17 cellular contexts compared by ENCODE assay signal in the genomic region with DNA sequence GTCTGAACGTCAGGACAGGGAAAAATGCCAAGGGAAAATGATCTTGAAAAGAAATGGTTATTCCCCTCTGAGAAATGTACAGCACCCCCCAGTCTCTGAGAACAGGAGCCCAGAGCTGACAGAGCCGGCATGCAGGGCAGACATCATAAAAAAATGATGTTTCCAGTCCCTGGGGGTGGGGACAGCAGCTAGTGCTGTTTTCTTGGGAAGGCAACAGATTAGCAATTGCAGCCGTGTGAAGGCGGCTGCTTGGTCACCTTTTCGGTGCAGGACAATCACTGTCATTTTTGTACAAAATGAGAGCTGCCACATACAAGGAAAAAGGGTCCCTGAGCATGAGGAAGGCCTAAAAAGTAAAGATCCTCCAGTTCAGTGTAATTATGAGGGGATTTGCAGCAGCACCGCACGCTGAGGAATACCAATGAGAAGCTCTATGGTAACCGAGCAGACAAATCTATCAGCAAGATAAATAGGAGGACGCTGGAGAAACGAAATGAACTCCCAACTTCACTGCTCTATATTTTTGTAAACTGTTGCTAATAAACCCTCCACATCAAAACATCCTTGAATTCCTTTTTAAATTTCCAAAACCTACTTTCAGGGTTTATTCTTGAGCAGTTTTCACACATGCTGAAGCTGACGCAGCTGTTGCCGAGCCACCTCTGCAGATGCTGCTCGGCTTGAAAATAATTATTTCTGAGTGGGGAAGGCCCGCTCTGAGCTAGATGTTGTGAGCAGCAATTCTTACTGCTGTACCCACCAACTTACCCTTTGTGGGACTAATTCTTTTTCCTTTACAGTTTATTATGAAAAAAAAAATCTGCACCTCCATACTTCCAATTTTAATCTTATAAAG.
DNase-seq lines count a peak whose midpoint lies in the region; ATAC-seq and TF ChIP-seq lines count a peak whose summit lies in the region.
"Had no signal": no experiment of that assay in that cellular context is flagged by ENCODE, and none has a peak within 500 bp of the region (broad histone marks: within the 10 kb centered on the region; RNA-seq: fewer than 3 reads in every experiment).

No MANE protein-coding gene starts in this region.

- DNase-seq in G401 (ENCODE audit: low spot score) (peak; percentile 66), SJCRH30 (peak; percentile 6 to 30), fibroblast of lung (ENCODE audit: low read depth in 2 of 2) (peak in 1 of 2 donors; percentile 3), RWPE1 (ENCODE audit: low spot score) (no peak)
- no peak for DNase-seq in activated CD4-positive, CD25-positive, alpha-beta regulatory T cell treated with anti-CD3 and anti-CD28 coated beads, Interleukin-2, amount 50 U/mL, for 72 hours
- no peak for DNase-seq in activated CD4-positive, alpha-beta T cell treated with anti-CD3 and anti-CD28 coated beads, Interleukin-2, amount 10 ng/mL, durations not matched to agents 7 days and 5 days
- DNase-seq: brain microvascular endothelial cell; CD4-positive, alpha-beta T cell; EL; gastrocnemius medialis; NCI-H1694; small intestine; upper lobe of left lung had no signal

- TF ChIP-seq CTCF in fibroblast of lung (conservative IDR thresholded peaks at IDR 0.05 in 1 of 2, IDR thresholded peaks at IDR 0.05 in 1 of 2; ENCODE audit: low read depth in 1 of 2, low read length in 2 of 2) (no peak), nephron (IDR thresholded peaks at IDR 0.05; ENCODE audit: unreplicated experiment in 3 of 3) (no peak), RWPE1 (conservative IDR thresholded peaks at IDR 0.05; ENCODE audit: low read depth) (no peak)

- H3K27ac ChIP-seq in SJCRH30 (no peak overlapping the region), fibroblast of lung (ENCODE audit: insufficient read depth, low read length) (no peak overlapping the region), RWPE1 (no peak overlapping the region)
- H3K27ac ChIP-seq: brain microvascular endothelial cell, gastrocnemius medialis had no signal

- peaks cover 16% of the 10 kb centered on the region for H3K4me1 Mint-ChIP-seq in nephron
- no peaks in the 10 kb centered on the region for H3K4me1 Mint-ChIP-seq in activated CD4-positive, alpha-beta T cell treated with anti-CD3 and anti-CD28 coated beads, Interleukin-2, amount 10 ng/mL, durations not matched to agents 7 days and 5 days
- H3K4me1 Mint-ChIP-seq: stimulated activated memory B cell treated with anti-CD40 and anti-IgM and Interleukin-4, amounts not matched to agents 10 μg/mL and 1 μg/mL and 100 μg/mL, for 72 hours had no signal

- no peaks in the 10 kb centered on the region for H3K9me3 ChIP-seq in SJCRH30 (replicated peaks)
- no peaks in the 10 kb centered on the region for H3K9me3 ChIP-seq in fibroblast of lung (ENCODE audit: control insufficient read depth, insufficient read depth, low read depth, low read length)
- H3K9me3 ChIP-seq: gastrocnemius medialis, upper lobe of left lung had no signal

- H4K20me1 ChIP-seq in fibroblast of lung (ENCODE audit: control insufficient read depth, extremely low read depth, insufficient read depth, low read length) = no peaks in the 10 kb centered on the region

- H3K4me2 ChIP-seq in fibroblast of lung (ENCODE audit: extremely low read depth, insufficient read depth, low read length) = peak overlapping the region; percentile 49

- no peaks in the 10 kb centered on the region for H3K79me2 ChIP-seq in fibroblast of lung (ENCODE audit: control insufficient read depth, insufficient read depth, low read length)

- H3K36me3 ChIP-seq in SJCRH30 = no peaks in the 10 kb centered on the region
- no peaks in the 10 kb centered on the region for H3K36me3 ChIP-seq in fibroblast of lung (ENCODE audit: control insufficient read depth, insufficient read depth, low read length)
- H3K36me3 ChIP-seq: brain microvascular endothelial cell, gastrocnemius medialis, upper lobe of left lung had no signal

- H3K4me3 Mint-ChIP-seq in nephron = no peak overlapping the region
- no peak overlapping the region for H3K4me3 Mint-ChIP-seq in activated CD4-positive, alpha-beta T cell treated with anti-CD3 and anti-CD28 coated beads, Interleukin-2, amount 10 ng/mL, durations not matched to agents 7 days and 5 days
- H3K4me3 Mint-ChIP-seq: CD4-positive, alpha-beta T cell; stimulated activated memory B cell treated with anti-CD40 and anti-IgM and Interleukin-4, amounts not matched to agents 10 μg/mL and 1 μg/mL and 100 μg/mL, for 72 hours; T-helper 1 cell treated with Interleukin-12 subunit alpha and Interleukin-12 subunit beta and Interleukin-4 antibody, amounts not matched to agents 30 μg/mL and 1 μg/mL, for 36 hours had no signal

- H3K9me3 Mint-ChIP-seq in nephron = no peaks in the 10 kb centered on the region
- H3K9me3 Mint-ChIP-seq in activated CD4-positive, alpha-beta T cell treated with anti-CD3 and anti-CD28 coated beads, Interleukin-2, amount 10 ng/mL, durations not matched to agents 7 days and 5 days = peaks cover 4% of the 10 kb centered on the region
- H3K9me3 Mint-ChIP-seq: CD4-positive, alpha-beta T cell; stimulated activated memory B cell treated with anti-CD40 and anti-IgM and Interleukin-4, amounts not matched to agents 10 μg/mL and 1 μg/mL and 100 μg/mL, for 72 hours; T-helper 1 cell treated with Interleukin-12 subunit alpha and Interleukin-12 subunit beta and Interleukin-4 antibody, amounts not matched to agents 30 μg/mL and 1 μg/mL, for 36 hours had no signal

- H2AFZ ChIP-seq in fibroblast of lung (ENCODE audit: low read length) = peak overlapping the region; percentile 33

- no peaks in the 10 kb centered on the region for H3K36me3 Mint-ChIP-seq in nephron (ENCODE audit: low read depth)
- no peaks in the 10 kb centered on the region for H3K36me3 Mint-ChIP-seq in activated CD4-positive, alpha-beta T cell treated with anti-CD3 and anti-CD28 coated beads, Interleukin-2, amount 10 ng/mL, durations not matched to agents 7 days and 5 days (ENCODE audit: low read depth)
- H3K36me3 Mint-ChIP-seq: stimulated activated memory B cell treated with anti-CD40 and anti-IgM and Interleukin-4, amounts not matched to agents 10 μg/mL and 1 μg/mL and 100 μg/mL, for 72 hours had no signal

- no peak for ATAC-seq in GM18502 (IDR thresholded peaks at IDR 0.05; ENCODE audit: poor library complexity, unreplicated experiment)
- ATAC-seq: gastrocnemius medialis; stimulated activated memory B cell treated with anti-CD40 and anti-IgM and Interleukin-4, amounts not matched to agents 10 μg/mL and 1 μg/mL and 100 μg/mL, for 72 hours had no signal

- H3K4me1 ChIP-seq in SJCRH30 = peaks cover 13% of the 10 kb centered on the region
- no peaks in the 10 kb centered on the region for H3K4me1 ChIP-seq in fibroblast of lung (ENCODE audit: control insufficient read depth, extremely low read depth, insufficient read depth, low read length)
- H3K4me1 ChIP-seq: gastrocnemius medialis had no signal

- CTCF ChIA-PET in activated CD4-positive, alpha-beta T cell treated with anti-CD3 and anti-CD28 coated beads, Interleukin-2, amount 10 ng/mL, durations not matched to agents 7 days and 5 days (lab: Charles Lee) = no interaction called here
- CTCF ChIA-PET in RWPE1 (lab: Yijun Ruan, JAX) = interaction anchor here (0.5 kb wide), 1 partner anchor 201 kb away, joined by 3 read pairs; no protein-coding TSS in a partner anchor

- POLR2A ChIA-PET in activated CD4-positive, alpha-beta T cell treated with anti-CD3 and anti-CD28 coated beads, Interleukin-2, amount 10 ng/mL, durations not matched to agents 7 days and 5 days (lab: Charles Lee) = no interaction called here
- POLR2A ChIA-PET in RWPE1 (lab: Yijun Ruan, JAX; ENCODE audit: low non-redundant PET) = no interaction called here

- H3K27me3 Mint-ChIP-seq in nephron (ENCODE audit: low read depth) = peaks cover 5% of the 10 kb centered on the region
- no peaks in the 10 kb centered on the region for H3K27me3 Mint-ChIP-seq in activated CD4-positive, alpha-beta T cell treated with anti-CD3 and anti-CD28 coated beads, Interleukin-2, amount 10 ng/mL, durations not matched to agents 7 days and 5 days
- H3K27me3 Mint-ChIP-seq: CD4-positive, alpha-beta T cell had no signal

- H3K27ac Mint-ChIP-seq in nephron = peak overlapping the region; percentile 4 to 47 (median 36)
- H3K27ac Mint-ChIP-seq in activated CD4-positive, alpha-beta T cell treated with anti-CD3 and anti-CD28 coated beads, Interleukin-2, amount 10 ng/mL, durations not matched to agents 7 days and 5 days = no peak overlapping the region
- H3K27ac Mint-ChIP-seq: CD4-positive, alpha-beta T cell; stimulated activated memory B cell treated with anti-CD40 and anti-IgM and Interleukin-4, amounts not matched to agents 10 μg/mL and 1 μg/mL and 100 μg/mL, for 72 hours; T-helper 1 cell treated with Interleukin-12 subunit alpha and Interleukin-12 subunit beta and Interleukin-4 antibody, amounts not matched to agents 30 μg/mL and 1 μg/mL, for 36 hours had no signal

- peak overlapping the region; percentile 49 for H3K4me3 ChIP-seq in SJCRH30
- H3K4me3 ChIP-seq in fibroblast of lung (replicated peaks in 1 of 4; ENCODE audit: control extremely low read depth in 1 of 4, insufficient read depth in 1 of 4, low read depth in 3 of 4, low read length in 4 of 4) = no peak overlapping the region
- H3K4me3 ChIP-seq: gastrocnemius medialis, upper lobe of left lung had no signal

- H3K9ac ChIP-seq in fibroblast of lung (ENCODE audit: insufficient read depth, low read length) = no peak overlapping the region

- H3K27me3 ChIP-seq in SJCRH30 (no peaks in the 10 kb centered on the region), fibroblast of lung (ENCODE audit: control insufficient read depth, insufficient read depth, low read length) (no peaks in the 10 kb centered on the region)
- H3K27me3 ChIP-seq: brain microvascular endothelial cell, gastrocnemius medialis, upper lobe of left lung had no signal

- in situ Hi-C loops in G401 (cut with HindIII; ENCODE audit: low sequenced_read_pairs) = no loop called here

Comparison
In these comparisons a context has a peak if more than half of its experiments do, and no peak if none do; other contexts are left out.
1. DNase-seq: peak in G401 (single experiment) and SJCRH30 (2 of 2); none in activated CD4-positive, CD25-positive, alpha-beta regulatory T cell treated with anti-CD3 and anti-CD28 coated beads, Interleukin-2, amount 50 U/mL, for 72 hours (single experiment), activated CD4-positive, alpha-beta T cell treated with anti-CD3 and anti-CD28 coated beads, Interleukin-2, amount 10 ng/mL, durations not matched to agents 7 days and 5 days (single experiment) and RWPE1 (single experiment).